18 cellular contexts compared by ENCODE assay signal in genomic region chr1:90840323-90840722, GRCh38.
DNase-seq lines count a peak whose midpoint lies in the region; ATAC-seq, FAIRE-seq and TF ChIP-seq lines count a peak whose summit lies in the region.
"Had no signal": no experiment of that assay in that cellular context is flagged by ENCODE, and none has a peak within 500 bp of the region (broad histone marks: within the 10 kb centered on the region; RNA-seq: fewer than 3 reads in every experiment).

No MANE protein-coding gene starts in this region.

- no peaks in the 10 kb centered on the region for H3K79me2 ChIP-seq in HepG2 (ENCODE audit: insufficient read depth, low read length)

- BruUV-seq in HepG2 (replicated peaks; lab: Mats Ljungman, UMichigan), result no TSS peak

- intact Hi-C loops in HepG2 (cut with micrococcal nuclease; ENCODE audit: unreplicated experiment) (no loop called here), right lobe of liver (cut with DNase I) (no loop called here)

- no peak for TF ChIP-seq CTCF in HepG2 (CRISPR knock-in tag; IDR thresholded peaks at IDR 0.05)
- TF ChIP-seq CTCF in right lobe of liver (IDR thresholded peaks at IDR 0.05), result no peak
- TF ChIP-seq CTCF in bronchial epithelial cell (IDR thresholded peaks at IDR 0.05; ENCODE audit: insufficient read depth, low read length, severe bottlenecking), result no peak

- TF ChIP-seq EP300 in HepG2 (IDR thresholded peaks at IDR 0.05; ENCODE audit: low read depth in 2 of 2, low read length in 2 of 2), result no peak
- no peak for TF ChIP-seq EP300 in HepG2 (CRISPR knock-in tag; IDR thresholded peaks at IDR 0.05; ENCODE audit: borderline replicate concordance)

- in situ Hi-C loops in HepG2 (cut with HindIII; ENCODE audit: extremely low pct_ligation_motif_present, low pct_unique_long_range_greater_than_20kb), result no loop called here

- H3K27ac ChIP-seq in HepG2 (ENCODE audit: extremely low read length, insufficient read depth, low read length) (no peak overlapping the region), right lobe of liver (no peak overlapping the region)
- H3K27ac ChIP-seq: HL-60 had no signal

- TF ChIP-seq POLR2A in HepG2 (IDR thresholded peaks at IDR 0.05; ENCODE audit: insufficient read depth in 1 of 2, low read depth in 2 of 2, low read length in 2 of 2) (no peak), right lobe of liver (IDR thresholded peaks at IDR 0.05) (no peak)

- no peak for TF ChIP-seq RAD21 in HepG2 (CRISPR knock-in tag; IDR thresholded peaks at IDR 0.05)

- CTCF ChIA-PET in HepG2 (lab: Yijun Ruan, JAX; ENCODE audit: low intra/inter-chr PET ratio, low total read pairs), result no interaction called here

- H3K9ac ChIP-seq in HepG2 (ENCODE audit: insufficient read depth, low read depth, low read length), result no peak overlapping the region

- H3K27me3 ChIP-seq in HepG2 (ENCODE audit: control insufficient read depth in 1 of 2, insufficient read depth in 2 of 2, low read length in 2 of 2) (no peaks in the 10 kb centered on the region), right lobe of liver (no peaks in the 10 kb centered on the region), bronchial epithelial cell (ENCODE audit: control insufficient read depth, insufficient read depth, low read length) (peaks cover 44% of the 10 kb centered on the region)

- H3K9me3 ChIP-seq in HepG2 (ENCODE audit: low read length) (no peaks in the 10 kb centered on the region), right lobe of liver (no peaks in the 10 kb centered on the region)
- H3K9me3 ChIP-seq: HAP-1 had no signal

- H3K4me3 ChIP-seq in HepG2 (replicated peaks in 1 of 3; ENCODE audit: insufficient read depth in 1 of 3, low read depth in 2 of 3, low read length in 3 of 3) (no peak overlapping the region), right lobe of liver (no peak overlapping the region), bronchial epithelial cell (ENCODE audit: low read depth, low read length) (no peak overlapping the region)
- H3K4me3 ChIP-seq: GM12878, HAP-1 had no signal

- peak; percentile 39 for DNase-seq in NCI-H82 (lab: John Stamatoyannopoulos, UW)
- DNase-seq in NCI-H82 treated with DMSO at 0.1 percent for 48 hours (lab: John Stamatoyannopoulos, UW; ENCODE audit: unreplicated experiment), result no peak
- DNase-seq in HepG2 (ENCODE audit: low spot score), result no peak
- no peak for DNase-seq in right lobe of liver
- no peak for DNase-seq in bronchial epithelial cell (ENCODE audit: low read depth)
- no peak for DNase-seq in AG08396 (ENCODE audit: low spot score)
- no peak for DNase-seq in activated CD4-positive, alpha-beta T cell treated with anti-CD3 and anti-CD28 coated beads for 48 hours
- DNase-seq: ACHN; C1 segment of cervical spinal cord; Calu3; CD4-positive, alpha-beta T cell; DMS 273 treated with DMSO at 0.1 percent for 48 hours; GOT3 had no signal

- ATAC-seq in HepG2 (no peak), right lobe of liver (no peak), GM21825 (IDR thresholded peaks at IDR 0.05; ENCODE audit: unreplicated experiment) (no peak)
- ATAC-seq: GM12878 had no signal

- 96% methylated on average over 7 of the region's 7 CpGs for WGBS in HepG2 (ENCODE audit: low lambda C conversion rate)
- WGBS in right lobe of liver (ENCODE audit: insufficient coverage, low coverage, low lambda C conversion rate, missing lambda C conversion rate), result 50% methylated on average over 3 of the region's 7 CpGs

- H3K4me1 ChIP-seq in HepG2 (ENCODE audit: insufficient read depth, low read length) (no peaks in the 10 kb centered on the region), right lobe of liver (no peaks in the 10 kb centered on the region)

- no peak overlapping the region for H2AFZ ChIP-seq in HepG2 (ENCODE audit: low read length)

- POLR2A ChIA-PET in HepG2 (lab: Yijun Ruan, JAX), result no interaction called here

- H3K36me3 ChIP-seq in HepG2 (replicated peaks in 1 of 2; ENCODE audit: control insufficient read depth in 1 of 2, insufficient read depth in 2 of 2, low read length in 2 of 2), result peaks cover 0 to 6% of the 10 kb centered on the region in 2 experiments; a peak in 1 of 5 replicates
- H3K36me3 ChIP-seq in right lobe of liver, result no peaks in the 10 kb centered on the region
- no peaks in the 10 kb centered on the region for H3K36me3 ChIP-seq in bronchial epithelial cell (ENCODE audit: control insufficient read depth, insufficient read depth, low read length)
- H3K36me3 ChIP-seq: HAP-1 had no signal

- no peak for FAIRE-seq in HepG2 (lab: Jason Lieb, UNC)
- FAIRE-seq in bronchial epithelial cell (lab: Jason Lieb, UNC), result peak; percentile 83
- FAIRE-seq: GM12878, GM18507 had no signal

- no peaks in the 10 kb centered on the region for H4K20me1 ChIP-seq in HepG2 (ENCODE audit: insufficient read depth, low read length)

- H3K4me2 ChIP-seq in HepG2 (ENCODE audit: low read depth, low read length), result no peak overlapping the region

TF ChIP-seq in HepG2, 621 proteins besides CTCF, POLR2A, EP300 and RAD21:
- TF ChIP-seq GABPB1 (CRISPR knock-in tag; IDR thresholded peaks at IDR 0.05) (no peak), ZBTB33 (CRISPR knock-in tag; IDR thresholded peaks at IDR 0.05) (0 out of 2 replicates have a peak, but pooled peaks have one; percentile 19), HMGXB4 (CRISPR knock-in tag; IDR thresholded peaks at IDR 0.05; ENCODE audit: borderline replicate concordance in 1 of 2, low read depth in 1 of 2) (no peak)
